In the genomic region with DNA sequence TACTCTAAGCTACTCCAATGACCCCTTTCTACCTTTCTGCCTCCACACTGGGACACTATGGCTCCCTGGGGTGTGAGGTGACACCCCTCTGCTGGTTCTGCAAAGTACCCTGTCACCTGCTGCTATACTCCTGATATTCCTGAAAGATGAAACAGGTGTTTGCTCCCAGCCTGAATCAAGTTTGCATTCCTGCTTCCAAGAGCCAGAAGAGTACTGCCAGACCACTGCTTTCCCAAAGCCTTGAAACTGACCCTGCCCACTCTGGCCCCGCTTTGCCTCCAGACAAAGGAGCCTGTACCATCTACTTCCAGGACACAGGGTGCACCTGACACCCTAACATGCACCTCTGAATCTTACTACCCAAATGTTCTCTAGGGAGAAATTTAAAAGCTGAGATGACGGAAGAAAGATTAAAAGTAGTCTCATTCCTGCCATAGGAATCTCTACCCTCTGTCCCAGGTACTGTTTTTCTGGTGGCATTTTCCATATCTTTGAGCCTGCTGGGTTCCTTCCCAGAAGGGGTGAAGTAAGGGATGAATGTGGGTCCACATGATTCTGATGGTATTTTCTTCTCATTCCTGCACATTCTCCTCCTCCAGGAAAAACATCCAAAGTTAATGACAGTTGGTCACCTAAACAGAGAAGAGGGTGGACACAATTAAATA, we compare ENCODE assay signal across 2 cellular contexts.
A peak's percentile ranks its signal among the peaks of the same experiment; 100 is the strongest.
TF ChIP-seq lines count a peak whose summit lies in the region.

No MANE protein-coding gene starts in this region.

TF ChIP-seq in K562, 482 proteins besides CTCF, POLR2A, EP300 and RAD21:
- TF ChIP-seq SOX6 (IDR thresholded peaks at IDR 0.05) (no peak), ZNF778 (CRISPR knock-in tag; IDR thresholded peaks at IDR 0.05) (no peak), ZFP30 (CRISPR knock-in tag; IDR thresholded peaks at IDR 0.05; ENCODE audit: borderline replicate concordance) (no peak), FOXJ2 (tag; IDR thresholded peaks at IDR 0.05) (0 out of 2 replicates have a peak, but pooled peaks have one; percentile 8)
- TF ChIP-seq, protein P1, sequence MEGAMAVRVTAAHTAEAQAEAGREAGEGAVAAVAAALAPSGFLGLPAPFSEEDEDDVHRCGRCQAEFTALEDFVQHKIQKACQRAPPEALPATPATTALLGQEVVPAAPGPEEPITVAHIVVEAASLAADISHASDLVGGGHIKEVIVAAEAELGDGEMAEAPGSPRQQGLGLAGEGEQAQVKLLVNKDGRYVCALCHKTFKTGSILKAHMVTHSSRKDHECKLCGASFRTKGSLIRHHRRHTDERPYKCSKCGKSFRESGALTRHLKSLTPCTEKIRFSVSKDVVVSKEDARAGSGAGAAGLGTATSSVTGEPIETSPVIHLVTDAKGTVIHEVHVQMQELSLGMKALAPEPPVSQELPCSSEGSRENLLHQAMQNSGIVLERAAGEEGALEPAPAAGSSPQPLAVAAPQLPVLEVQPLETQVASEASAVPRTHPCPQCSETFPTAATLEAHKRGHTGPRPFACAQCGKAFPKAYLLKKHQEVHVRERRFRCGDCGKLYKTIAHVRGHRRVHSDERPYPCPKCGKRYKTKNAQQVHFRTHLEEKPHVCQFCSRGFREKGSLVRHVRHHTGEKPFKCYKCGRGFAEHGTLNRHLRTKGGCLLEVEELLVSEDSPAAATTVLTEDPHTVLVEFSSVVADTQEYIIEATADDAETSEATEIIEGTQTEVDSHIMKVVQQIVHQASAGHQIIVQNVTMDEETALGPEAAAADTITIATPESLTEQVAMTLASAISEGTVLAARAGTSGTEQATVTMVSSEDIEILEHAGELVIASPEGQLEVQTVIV (CRISPR knock-in tag; IDR thresholded peaks at IDR 0.05; ENCODE audit: borderline replicate concordance): no peak
- TF ChIP-seq, protein P2, sequence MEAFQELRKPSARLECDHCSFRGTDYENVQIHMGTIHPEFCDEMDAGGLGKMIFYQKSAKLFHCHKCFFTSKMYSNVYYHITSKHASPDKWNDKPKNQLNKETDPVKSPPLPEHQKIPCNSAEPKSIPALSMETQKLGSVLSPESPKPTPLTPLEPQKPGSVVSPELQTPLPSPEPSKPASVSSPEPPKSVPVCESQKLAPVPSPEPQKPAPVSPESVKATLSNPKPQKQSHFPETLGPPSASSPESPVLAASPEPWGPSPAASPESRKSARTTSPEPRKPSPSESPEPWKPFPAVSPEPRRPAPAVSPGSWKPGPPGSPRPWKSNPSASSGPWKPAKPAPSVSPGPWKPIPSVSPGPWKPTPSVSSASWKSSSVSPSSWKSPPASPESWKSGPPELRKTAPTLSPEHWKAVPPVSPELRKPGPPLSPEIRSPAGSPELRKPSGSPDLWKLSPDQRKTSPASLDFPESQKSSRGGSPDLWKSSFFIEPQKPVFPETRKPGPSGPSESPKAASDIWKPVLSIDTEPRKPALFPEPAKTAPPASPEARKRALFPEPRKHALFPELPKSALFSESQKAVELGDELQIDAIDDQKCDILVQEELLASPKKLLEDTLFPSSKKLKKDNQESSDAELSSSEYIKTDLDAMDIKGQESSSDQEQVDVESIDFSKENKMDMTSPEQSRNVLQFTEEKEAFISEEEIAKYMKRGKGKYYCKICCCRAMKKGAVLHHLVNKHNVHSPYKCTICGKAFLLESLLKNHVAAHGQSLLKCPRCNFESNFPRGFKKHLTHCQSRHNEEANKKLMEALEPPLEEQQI (IDR thresholded peaks at IDR 0.05): no peak
- TF ChIP-seq, protein P3, sequence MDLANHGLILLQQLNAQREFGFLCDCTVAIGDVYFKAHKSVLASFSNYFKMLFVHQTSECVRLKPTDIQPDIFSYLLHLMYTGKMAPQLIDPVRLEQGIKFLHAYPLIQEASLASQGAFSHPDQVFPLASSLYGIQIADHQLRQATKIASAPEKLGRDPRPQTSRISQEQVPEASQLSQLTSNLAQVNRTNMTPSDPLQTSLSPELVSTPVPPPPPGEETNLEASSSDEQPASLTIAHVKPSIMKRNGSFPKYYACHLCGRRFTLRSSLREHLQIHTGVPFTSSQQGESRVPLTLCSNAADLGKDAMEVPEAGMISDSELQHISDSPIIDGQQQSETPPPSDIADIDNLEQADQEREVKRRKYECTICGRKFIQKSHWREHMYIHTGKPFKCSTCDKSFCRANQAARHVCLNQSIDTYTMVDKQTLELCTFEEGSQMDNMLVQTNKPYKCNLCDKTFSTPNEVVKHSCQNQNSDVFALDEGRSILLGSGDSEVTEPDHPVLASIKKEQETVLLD (IDR thresholded peaks at IDR 0.05): no peak

TF ChIP-seq in SK-N-SH, 30 proteins besides CTCF, POLR2A, EP300 and RAD21:
- TF ChIP-seq TEAD4 (IDR thresholded peaks at IDR 0.05; ENCODE audit: borderline replicate concordance, insufficient read depth) (no peak), TAF1 (IDR thresholded peaks at IDR 0.05; ENCODE audit: borderline replicate concordance, low read depth, low read length) (no peak), CHD2 (IDR thresholded peaks at IDR 0.05; ENCODE audit: low read length, partially characterized antibody) (no peak), SIN3A (IDR thresholded peaks at IDR 0.05; ENCODE audit: borderline replicate concordance, low read depth, low read length) (no peak), GABPA (IDR thresholded peaks at IDR 0.05; ENCODE audit: low read depth) (no peak), NFIC (IDR thresholded peaks at IDR 0.05; ENCODE audit: borderline replicate concordance) (no peak), MEF2A (IDR thresholded peaks at IDR 0.05; ENCODE audit: borderline replicate concordance, low read depth) (no peak), JUND (IDR thresholded peaks at IDR 0.05) (no peak), NRF1 (IDR thresholded peaks at IDR 0.05; ENCODE audit: low read depth, low read length) (no peak), RFX5 (IDR thresholded peaks at IDR 0.05; ENCODE audit: low read length) (no peak), MXI1 (IDR thresholded peaks at IDR 0.05; ENCODE audit: low read depth, low read length) (no peak), SMC3 (IDR thresholded peaks at IDR 0.05; ENCODE audit: low read depth, low read length) (no peak), EZH2phosphoT487 (IDR thresholded peaks at IDR 0.05; ENCODE audit: borderline replicate concordance, low read depth) (no peak), YY1 (IDR thresholded peaks at IDR 0.05; ENCODE audit: low read depth) (no peak), FOXJ3 (CRISPR knock-in tag; IDR thresholded peaks at IDR 0.05) (no peak), REST (IDR thresholded peaks at IDR 0.05; ENCODE audit: low read depth, low read length) (no peak)
- TF ChIP-seq, protein P4, sequence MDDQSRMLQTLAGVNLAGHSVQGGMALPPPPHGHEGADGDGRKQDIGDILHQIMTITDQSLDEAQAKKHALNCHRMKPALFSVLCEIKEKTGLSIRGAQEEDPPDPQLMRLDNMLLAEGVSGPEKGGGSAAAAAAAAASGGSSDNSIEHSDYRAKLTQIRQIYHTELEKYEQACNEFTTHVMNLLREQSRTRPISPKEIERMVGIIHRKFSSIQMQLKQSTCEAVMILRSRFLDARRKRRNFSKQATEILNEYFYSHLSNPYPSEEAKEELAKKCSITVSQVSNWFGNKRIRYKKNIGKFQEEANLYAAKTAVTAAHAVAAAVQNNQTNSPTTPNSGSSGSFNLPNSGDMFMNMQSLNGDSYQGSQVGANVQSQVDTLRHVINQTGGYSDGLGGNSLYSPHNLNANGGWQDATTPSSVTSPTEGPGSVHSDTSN (IDR thresholded peaks at IDR 0.05): no peak
